8 cellular contexts compared by ENCODE assay signal in genomic region chr20:36460648-36461599, GRCh38.
DNase-seq lines count a peak whose midpoint lies in the region; ATAC-seq and TF ChIP-seq lines count a peak whose summit lies in the region.

No MANE protein-coding gene starts in this region.

- H3K36me3 Mint-ChIP-seq in activated T-helper 1 cell treated with anti-CD3 and anti-CD28 coated beads, Interleukin-12 subunit alpha, Interleukin-12 subunit beta, Interleukin-2, Interleukin-4 antibody, amounts not matched to agents 30 ng/mL and 10 ng/mL and 1 ng/mL, durations not matched to agents 14 hours and 24 hours and 36 hours (ENCODE audit: low read depth): no peaks in the 10 kb centered on the region
- H3K36me3 Mint-ChIP-seq in naive thymus-derived CD4-positive, alpha-beta T cell: no peaks in the 10 kb centered on the region
- peaks cover 20% of the 10 kb centered on the region for H3K36me3 Mint-ChIP-seq in stimulated activated effector memory CD8-positive, alpha-beta T cell treated with anti-CD3 and anti-CD28 coated beads, Interleukin-12 subunit alpha, Interleukin-12 subunit beta, amount 100 ng/mL, for 72 hours

- peak overlapping the region; percentile 87 for H3K27ac Mint-ChIP-seq in activated T-helper 1 cell treated with anti-CD3 and anti-CD28 coated beads, Interleukin-12 subunit alpha, Interleukin-12 subunit beta, Interleukin-2, Interleukin-4 antibody, amounts not matched to agents 30 ng/mL and 10 ng/mL and 1 ng/mL, durations not matched to agents 14 hours and 24 hours and 36 hours
- H3K27ac Mint-ChIP-seq in naive thymus-derived CD4-positive, alpha-beta T cell: peak overlapping the region; percentile 88 to 97 (median 95)
- H3K27ac Mint-ChIP-seq in stimulated activated effector memory CD8-positive, alpha-beta T cell treated with anti-CD3 and anti-CD28 coated beads, Interleukin-12 subunit alpha, Interleukin-12 subunit beta, amount 100 ng/mL, for 72 hours: peak overlapping the region; percentile 98

- peaks cover 48% of the 10 kb centered on the region for H3K4me1 Mint-ChIP-seq in activated T-helper 1 cell treated with anti-CD3 and anti-CD28 coated beads, Interleukin-12 subunit alpha, Interleukin-12 subunit beta, Interleukin-2, Interleukin-4 antibody, amounts not matched to agents 30 ng/mL and 10 ng/mL and 1 ng/mL, durations not matched to agents 14 hours and 24 hours and 36 hours (ENCODE audit: low read depth)
- H3K4me1 Mint-ChIP-seq in naive thymus-derived CD4-positive, alpha-beta T cell: peaks cover 34 to 51% (median 45%) of the 10 kb centered on the region in 7 donors
- peaks cover 49% of the 10 kb centered on the region for H3K4me1 Mint-ChIP-seq in stimulated activated effector memory CD8-positive, alpha-beta T cell treated with anti-CD3 and anti-CD28 coated beads, Interleukin-12 subunit alpha, Interleukin-12 subunit beta, amount 100 ng/mL, for 72 hours

- peak overlapping the region; percentile 53 to 93 (median 80) for H3K4me3 ChIP-seq in Peyer's patch
- peak overlapping the region; percentile 73 for H3K4me3 ChIP-seq in naive thymus-derived CD4-positive, alpha-beta T cell (ENCODE audit: low read length)

- H3K4me3 Mint-ChIP-seq in activated T-helper 1 cell treated with anti-CD3 and anti-CD28 coated beads, Interleukin-12 subunit alpha, Interleukin-12 subunit beta, Interleukin-2, Interleukin-4 antibody, amounts not matched to agents 30 ng/mL and 10 ng/mL and 1 ng/mL, durations not matched to agents 14 hours and 24 hours and 36 hours: peak overlapping the region; percentile 70
- peak overlapping the region; percentile 74 to 97 (median 83) for H3K4me3 Mint-ChIP-seq in naive thymus-derived CD4-positive, alpha-beta T cell
- peak overlapping the region; percentile 98 for H3K4me3 Mint-ChIP-seq in stimulated activated effector memory CD8-positive, alpha-beta T cell treated with anti-CD3 and anti-CD28 coated beads, Interleukin-12 subunit alpha, Interleukin-12 subunit beta, amount 100 ng/mL, for 72 hours

- peaks cover 2 to 37% (median 20%) of the 10 kb centered on the region in 4 donors for H3K4me1 ChIP-seq in Peyer's patch
- peaks cover 38 to 39% of the 10 kb centered on the region in 2 donors for H3K4me1 ChIP-seq in naive thymus-derived CD4-positive, alpha-beta T cell (ENCODE audit: control insufficient read depth in 2 of 2, insufficient read depth in 2 of 2, low read length in 2 of 2)

- DNase-seq in DMS79 treated with DMSO at 0.1 percent for 48 hours (lab: John Stamatoyannopoulos, UW) (peak; percentile 74), KG1 (lab: John Stamatoyannopoulos, UW) (peak; percentile 30), Peyer's patch (peak; percentile 94 to 97 (median 96)), fibroblast of gingiva (ENCODE audit: low read depth) (peak; percentile 93)
- peak; percentile 81 for DNase-seq in activated T-helper 1 cell treated with anti-CD3 and anti-CD28 coated beads, Interleukin-12 subunit alpha, Interleukin-12 subunit beta, Interleukin-2, Interleukin-4 antibody, amounts not matched to agents 30 ng/mL and 10 ng/mL and 1 ng/mL, durations not matched to agents 14 hours and 24 hours and 36 hours (ENCODE audit: low spot score)
- peak; percentile 76 to 89 (median 86) for DNase-seq in naive thymus-derived CD4-positive, alpha-beta T cell
- DNase-seq in stimulated activated effector memory CD8-positive, alpha-beta T cell treated with anti-CD3 and anti-CD28 coated beads, Interleukin-12 subunit alpha, Interleukin-12 subunit beta, amount 100 ng/mL, for 72 hours (ENCODE audit: low spot score in 2 of 2): peak; percentile 72 to 90

- ATAC-seq in GM21737 (IDR thresholded peaks at IDR 0.05; ENCODE audit: unreplicated experiment): peak; percentile 55
- peak; percentile 93 for ATAC-seq in naive thymus-derived CD4-positive, alpha-beta T cell
- ATAC-seq in stimulated activated effector memory CD8-positive, alpha-beta T cell treated with anti-CD3 and anti-CD28 coated beads, Interleukin-12 subunit alpha, Interleukin-12 subunit beta, amount 100 ng/mL, for 72 hours: peak; percentile 81

- H3K9me3 Mint-ChIP-seq in activated T-helper 1 cell treated with anti-CD3 and anti-CD28 coated beads, Interleukin-12 subunit alpha, Interleukin-12 subunit beta, Interleukin-2, Interleukin-4 antibody, amounts not matched to agents 30 ng/mL and 10 ng/mL and 1 ng/mL, durations not matched to agents 14 hours and 24 hours and 36 hours: no peaks in the 10 kb centered on the region
- H3K9me3 Mint-ChIP-seq in naive thymus-derived CD4-positive, alpha-beta T cell: no peaks in the 10 kb centered on the region
- H3K9me3 Mint-ChIP-seq in stimulated activated effector memory CD8-positive, alpha-beta T cell treated with anti-CD3 and anti-CD28 coated beads, Interleukin-12 subunit alpha, Interleukin-12 subunit beta, amount 100 ng/mL, for 72 hours: no peaks in the 10 kb centered on the region

- peak; percentile 85 to 95 for TF ChIP-seq POLR2A in Peyer's patch (IDR thresholded peaks at IDR 0.05)

- peak in 1 of 6 experiments; percentile 17 for TF ChIP-seq CTCF in Peyer's patch (IDR thresholded peaks at IDR 0.05)

- H3K36me3 ChIP-seq in Peyer's patch: no peaks in the 10 kb centered on the region
- H3K36me3 ChIP-seq in naive thymus-derived CD4-positive, alpha-beta T cell (ENCODE audit: control insufficient read depth in 2 of 3, insufficient read depth in 3 of 3, low read length in 3 of 3): no peaks in the 10 kb centered on the region

- CTCF ChIA-PET in naive thymus-derived CD4-positive, alpha-beta T cell (lab: Charles Lee): no interaction called here

- no peaks in the 10 kb centered on the region for H3K9me3 ChIP-seq in Peyer's patch
- H3K9me3 ChIP-seq in naive thymus-derived CD4-positive, alpha-beta T cell (ENCODE audit: control insufficient read depth in 2 of 3, low read length in 3 of 3): no peaks in the 10 kb centered on the region

- no peaks in the 10 kb centered on the region for H3K27me3 ChIP-seq in Peyer's patch
- no peaks in the 10 kb centered on the region for H3K27me3 ChIP-seq in naive thymus-derived CD4-positive, alpha-beta T cell (ENCODE audit: control insufficient read depth in 2 of 2, insufficient read depth in 2 of 2, low read length in 2 of 2)

- H3K27me3 Mint-ChIP-seq in activated T-helper 1 cell treated with anti-CD3 and anti-CD28 coated beads, Interleukin-12 subunit alpha, Interleukin-12 subunit beta, Interleukin-2, Interleukin-4 antibody, amounts not matched to agents 30 ng/mL and 10 ng/mL and 1 ng/mL, durations not matched to agents 14 hours and 24 hours and 36 hours (ENCODE audit: insufficient read depth): peaks cover 5% of the 10 kb centered on the region
- peaks cover 0 to 6% (median 0%) of the 10 kb centered on the region in 5 donors for H3K27me3 Mint-ChIP-seq in naive thymus-derived CD4-positive, alpha-beta T cell

- H3K27ac ChIP-seq in Peyer's patch: peak overlapping the region; percentile 86 to 99 (median 92)
- peak overlapping the region; percentile 85 for H3K27ac ChIP-seq in naive thymus-derived CD4-positive, alpha-beta T cell (ENCODE audit: low read depth, low read length)

- POLR2A ChIA-PET in naive thymus-derived CD4-positive, alpha-beta T cell (lab: Charles Lee): interaction anchor here (0.6 to 1.4 kb wide), 7 partner anchors 10 to 507 kb away, joined by 3 to 7 read pairs (median 3); partner anchors contain the start of gene DSN1

- intact Hi-C loops in activated T-helper 1 cell treated with anti-CD3 and anti-CD28 coated beads, Interleukin-12 subunit alpha, Interleukin-12 subunit beta, Interleukin-2, Interleukin-4 antibody, amounts not matched to agents 30 ng/mL and 10 ng/mL and 1 ng/mL, durations not matched to agents 14 hours and 24 hours and 36 hours (cut with micrococcal nuclease): loop anchor here (1.0 to 10.0 kb wide), 11 partner anchors 25 to 1571 kb away; partner anchors contain the start of genes CPNE1, DSN1, RAB5IF and RBL1
- intact Hi-C loops in naive thymus-derived CD4-positive, alpha-beta T cell (cut with micrococcal nuclease): loop anchor here (1.0 to 10.0 kb wide), 15 partner anchors 24 to 1234 kb away; partner anchors contain the start of genes RAB5IF (in 2 of the 2), RBL1 (in 2 of the 2), SCAND1 (in 2 of the 2) and TGIF2 (in 2 of the 2)

Comparison
In these comparisons a context has a peak if more than half of its experiments do, and no peak if none do; other contexts are left out.
1. Peak in every context shown above with its lines: DNase-seq, ATAC-seq, H3K4me3 ChIP-seq and H3K27ac ChIP-seq.
2. DNase-seq: peak in every context shown above with its lines; median percentile 96 in Peyer's patch; 93 in fibroblast of gingiva; 86 in naive thymus-derived CD4-positive, alpha-beta T cell; 81 in activated T-helper 1 cell treated with anti-CD3 and anti-CD28 coated beads, Interleukin-12 subunit alpha, Interleukin-12 subunit beta, Interleukin-2, Interleukin-4 antibody, amounts not matched to agents 30 ng/mL and 10 ng/mL and 1 ng/mL, durations not matched to agents 14 hours and 24 hours and 36 hours; 81 in stimulated activated effector memory CD8-positive, alpha-beta T cell treated with anti-CD3 and anti-CD28 coated beads, Interleukin-12 subunit alpha, Interleukin-12 subunit beta, amount 100 ng/mL, for 72 hours; 74 in DMS79 treated with DMSO at 0.1 percent for 48 hours; 30 in KG1.